In the genomic region with DNA sequence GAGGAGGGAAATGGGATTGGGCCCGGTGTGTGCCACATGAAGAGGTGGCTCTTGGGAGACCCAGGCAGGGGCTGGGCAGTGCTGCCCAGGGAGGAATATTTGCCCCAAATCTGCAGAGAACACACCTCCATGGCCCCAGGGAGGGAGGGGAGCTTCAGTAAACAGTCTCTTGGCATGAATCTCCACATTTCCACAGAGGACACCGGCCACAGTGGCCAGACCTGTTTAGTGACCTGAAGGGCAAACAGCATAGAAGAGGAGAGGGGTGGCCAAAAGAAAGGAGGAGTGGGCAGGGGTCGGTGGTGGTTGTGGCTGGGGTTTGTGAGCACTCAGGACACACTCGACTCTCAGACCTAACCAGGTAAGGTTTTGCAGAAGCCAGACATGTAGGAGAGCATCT, we compare ENCODE assay signal across 11 cellular contexts. TPM values are rescaled to one million over a fixed set of nuclear protein-coding genes. Genes with fewer than 3 reads are reported as not detected.
DNase-seq lines count a peak whose midpoint lies in the region; ATAC-seq and TF ChIP-seq lines count a peak whose summit lies in the region.
"Had no signal": no experiment of that assay in that cellular context is flagged by ENCODE, and none has a peak within 500 bp of the region (broad histone marks: within the 10 kb centered on the region; RNA-seq: fewer than 3 reads in every experiment).

No MANE protein-coding gene starts in this region.

- peak overlapping the region; percentile 33 for H3K4me3 Mint-ChIP-seq in CD8-positive, alpha-beta T cell
- H3K4me3 Mint-ChIP-seq in osteocyte (ENCODE audit: unreplicated experiment) = no peak overlapping the region

- no peaks in the 10 kb centered on the region for H3K9me3 Mint-ChIP-seq in CD8-positive, alpha-beta T cell
- no peaks in the 10 kb centered on the region for H3K9me3 Mint-ChIP-seq in osteocyte (ENCODE audit: unreplicated experiment)

- DNase-seq in CD8-positive, alpha-beta T cell = no peak
- DNase-seq in Panc1 (ENCODE audit: low read depth, low spot score) (peak; percentile 7), osteocyte (ENCODE audit: extremely low spot score, unreplicated experiment) (no peak), NCI-H1436 treated with DMSO at 0.1 percent for 48 hours (lab: John Stamatoyannopoulos, UW) (no peak), GM20000 (ENCODE audit: low spot score) (no peak), retina (no peak)
- no peak for DNase-seq in effector memory CD4-positive, alpha-beta T cell
- DNase-seq: DMS 273 treated with DMSO at 0.1 percent for 48 hours; effector CD8-positive, alpha-beta T cell; NCI-H345 had no signal

- H3K27me3 ChIP-seq in CD8-positive, alpha-beta T cell (ENCODE audit: insufficient read depth, low read length) = no peaks in the 10 kb centered on the region
- no peaks in the 10 kb centered on the region for H3K27me3 ChIP-seq in Panc1 (ENCODE audit: control insufficient read depth, insufficient read depth, low read length)
- no peaks in the 10 kb centered on the region for H3K27me3 ChIP-seq in effector memory CD4-positive, alpha-beta T cell (replicated peaks; ENCODE audit: control insufficient read depth, insufficient read depth, low read length, poor library complexity, severe bottlenecking)

- no peaks in the 10 kb centered on the region for H3K36me3 ChIP-seq in CD8-positive, alpha-beta T cell (ENCODE audit: insufficient read depth, low read length)
- H3K36me3 ChIP-seq in Panc1 (ENCODE audit: control insufficient read depth, insufficient read depth, low read length) = no peaks in the 10 kb centered on the region
- no peaks in the 10 kb centered on the region for H3K36me3 ChIP-seq in effector memory CD4-positive, alpha-beta T cell (ENCODE audit: control insufficient read depth, insufficient read depth, low read length)

- no peak overlapping the region for H3K4me3 ChIP-seq in CD8-positive, alpha-beta T cell (ENCODE audit: low read depth, low read length)
- peak overlapping the region; percentile 16 to 23; a peak in 3 of 4 replicates for H3K4me3 ChIP-seq in Panc1 (ENCODE audit: low read depth in 2 of 2, low read length in 2 of 2)
- H3K4me3 ChIP-seq in effector memory CD4-positive, alpha-beta T cell (ENCODE audit: insufficient read depth, low read depth, low read length, poor library complexity, severe bottlenecking) = peak overlapping the region; percentile 20

- no peaks in the 10 kb centered on the region for H3K36me3 Mint-ChIP-seq in CD8-positive, alpha-beta T cell
- H3K36me3 Mint-ChIP-seq in osteocyte (ENCODE audit: unreplicated experiment) = no peaks in the 10 kb centered on the region

- no peak overlapping the region for H3K27ac ChIP-seq in CD8-positive, alpha-beta T cell (ENCODE audit: low read depth, low read length)
- peak overlapping the region; percentile 97 for H3K27ac ChIP-seq in Panc1 (ENCODE audit: low read length)
- no peak overlapping the region for H3K27ac ChIP-seq in effector memory CD4-positive, alpha-beta T cell (ENCODE audit: insufficient read depth, low read length, poor library complexity, severe bottlenecking)

- peak overlapping the region; percentile 71 for H3K27ac Mint-ChIP-seq in CD8-positive, alpha-beta T cell
- H3K27ac Mint-ChIP-seq in osteocyte (ENCODE audit: unreplicated experiment) = peak overlapping the region; percentile 85

- no peak for TF ChIP-seq CTCF in CD8-positive, alpha-beta T cell (IDR thresholded peaks at IDR 0.05)
- TF ChIP-seq CTCF in Panc1 (IDR thresholded peaks at IDR 0.05) (no peak), osteocyte (IDR thresholded peaks at IDR 0.05) (no peak), GM20000 (IDR thresholded peaks at IDR 0.05; ENCODE audit: extremely low read depth, missing control alignments) (no peak)

- CTCF ChIA-PET in CD8-positive, alpha-beta T cell (lab: Charles Lee) = interaction anchor here (1.9 kb wide), 1 partner anchor 104 kb away, joined by 5 read pairs; no protein-coding TSS in a partner anchor
- CTCF ChIA-PET in Panc1 (lab: Charles Lee) = interaction anchor here (0.6 kb wide), 1 partner anchor 54 kb away, joined by 9 read pairs; no protein-coding TSS in a partner anchor

- POLR2A ChIA-PET in CD8-positive, alpha-beta T cell (lab: Charles Lee) = interaction anchor here (1.4 kb wide), 1 partner anchor 64 kb away, joined by 4 read pairs; no protein-coding TSS in a partner anchor
- POLR2A ChIA-PET in Panc1 (lab: Charles Lee) = no interaction called here

- in situ Hi-C loops in Panc1 (cut with HindIII; ENCODE audit: low pct_unique_long_range_greater_than_20kb, low sequenced_read_pairs) = no loop called here

- H3K4me1 Mint-ChIP-seq in CD8-positive, alpha-beta T cell (ENCODE audit: low read depth) = peaks cover 28% of the 10 kb centered on the region
- peaks cover 32% of the 10 kb centered on the region for H3K4me1 Mint-ChIP-seq in osteocyte (ENCODE audit: unreplicated experiment)

- ATAC-seq in CD8-positive, alpha-beta T cell = no peak
- peak; percentile 15 for ATAC-seq in Panc1
- ATAC-seq in HG02759 (IDR thresholded peaks at IDR 0.05; ENCODE audit: unreplicated experiment) = no peak

- no TSS peak for BruUV-seq in Panc1 (replicated peaks; lab: Mats Ljungman, UMichigan)

- peaks cover 9% of the 10 kb centered on the region for H3K27me3 Mint-ChIP-seq in CD8-positive, alpha-beta T cell (ENCODE audit: low read depth)
- H3K27me3 Mint-ChIP-seq in osteocyte (ENCODE audit: unreplicated experiment) = no peaks in the 10 kb centered on the region

- H3K9me3 ChIP-seq in CD8-positive, alpha-beta T cell (ENCODE audit: low read length) = no peaks in the 10 kb centered on the region
- no peaks in the 10 kb centered on the region for H3K9me3 ChIP-seq in Panc1 (ENCODE audit: control insufficient read depth, insufficient read depth, low read depth, low read length)
- no peaks in the 10 kb centered on the region for H3K9me3 ChIP-seq in effector memory CD4-positive, alpha-beta T cell (ENCODE audit: control insufficient read depth, low read length)

- intact Hi-C loops in CD8-positive, alpha-beta T cell (cut with DNase I, micrococcal nuclease) = loop anchor here (2.0 kb wide), 2 partner anchors 64 to 84 kb away; no protein-coding TSS in a partner anchor
- intact Hi-C loops in Panc1 (cut with micrococcal nuclease; ENCODE audit: unreplicated experiment) = loop anchor here (5.0 kb wide), 1 partner anchor 58 kb away; no protein-coding TSS in a partner anchor

- H3K4me1 ChIP-seq in CD8-positive, alpha-beta T cell (ENCODE audit: insufficient read depth, low read length) = peaks cover 17% of the 10 kb centered on the region
- peaks cover 58% of the 10 kb centered on the region for H3K4me1 ChIP-seq in Panc1 (ENCODE audit: control insufficient read depth, insufficient read depth, low read length)
- H3K4me1 ChIP-seq in effector memory CD4-positive, alpha-beta T cell (ENCODE audit: control insufficient read depth, insufficient read depth, low read length, poor library complexity, severe bottlenecking) = peaks cover 9% of the 10 kb centered on the region

RNA-seq across cellular contexts. Expression of a gene that starts 54.0 kb away (rescaled TPM):
- 100 to 1,000 TPM in 1 of 2 experiments, 10 to 100 TPM in 1; 92.6 to 107 TPM for total RNA-seq in CD8-positive, alpha-beta T cell
- total RNA-seq in Panc1 (2021; ENCODE audit: unreplicated experiment) = 59.4 TPM
- 53.4 TPM for polyA plus RNA-seq in Panc1 (2012; ENCODE audit: insufficient read length)
- 6.8 and 8.0 TPM in 2 replicates for total RNA-seq in osteocyte
